34 cellular contexts compared by ENCODE assay signal in the genomic region with DNA sequence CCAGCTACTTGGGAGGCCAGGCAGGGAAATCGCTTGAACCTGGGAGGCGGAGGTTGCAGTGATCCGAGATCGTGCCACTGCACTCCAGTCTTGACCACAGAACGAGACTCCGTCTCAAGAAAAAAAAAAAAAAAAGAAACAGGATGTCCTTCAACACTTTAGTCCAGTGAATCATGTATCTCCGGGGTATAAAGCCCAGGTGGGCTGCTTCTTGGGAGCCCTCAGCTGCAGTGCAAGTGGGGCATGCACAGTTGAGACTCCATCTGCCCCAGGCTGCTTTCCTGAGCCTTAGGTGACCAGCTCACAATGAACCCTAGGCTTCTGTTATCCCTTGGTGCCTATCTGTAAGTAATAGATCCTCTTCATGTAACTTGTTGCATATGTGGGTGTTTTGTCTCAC. TPM values are rescaled to one million over a fixed set of nuclear protein-coding genes. Genes with fewer than 3 reads are reported as not detected.
"Had no signal": no experiment of that assay in that cellular context is flagged by ENCODE, and none has a peak within 500 bp of the region (broad histone marks: within the 10 kb centered on the region; RNA-seq: fewer than 3 reads in every experiment).

No MANE protein-coding gene starts in this region.

- DNase-seq: activated B cell treated with CpG ODN at 0.5 μM for 24 hours; activated CD4-positive, alpha-beta memory T cell treated with anti-CD3 and anti-CD28 coated beads for 36 hours; activated CD4-positive, alpha-beta T cell treated with anti-CD3 and anti-CD28 coated beads, Interleukin-2, amount 10 ng/mL, durations not matched to agents 24 days and 14 days; activated CD8-positive, alpha-beta memory T cell treated with anti-CD3 and anti-CD28 coated beads, Interleukin-2, amount 10 ng/mL, durations not matched to agents 7 days and 5 days; activated CD8-positive, alpha-beta memory T cell treated with anti-CD3 and anti-CD28 coated beads, Interleukin-2, amount 50 U/mL, for 4 hours; activated CD8-positive, alpha-beta T cell treated with anti-CD3 and anti-CD28 coated beads, Interleukin-2, amount 10 ng/mL, durations not matched to agents 7 days and 5 days; activated effector memory CD4-positive, alpha-beta T cell treated with anti-CD3 and anti-CD28 coated beads, Interleukin-2, amount 50 U/mL, for 16 hours; activated naive CD4-positive, alpha-beta T cell treated with anti-CD3 and anti-CD28 coated beads for 36 hours; activated naive CD8-positive, alpha-beta T cell treated with anti-CD3 and anti-CD28 coated beads for 36 hours; activated naive CD8-positive, alpha-beta T cell treated with anti-CD3 and anti-CD28 coated beads, Interleukin-2, amount 50 U/mL, for 24 hours; activated T-cell treated with anti-CD3 and anti-CD28 coated beads, Interleukin-2, amount 50 U/mL, for 1 hour; activated T-cell treated with anti-CD3 and anti-CD28 coated beads, Interleukin-2, amount 50 U/mL, for 48 hours; adrenal gland; amygdala; central memory CD4-positive, alpha-beta T cell; dorsolateral prefrontal cortex; effector memory CD4-positive, alpha-beta T cell; endodermal cell; foreskin fibroblast; head of caudate nucleus; T-helper 1 cell; T-helper 17 cell; T1000; WERI-Rb-1 had no signal

- H3K27me3 ChIP-seq: adrenal gland, ascending aorta, breast epithelium, cardiac muscle cell, dorsolateral prefrontal cortex had no signal

- H3K4me3 ChIP-seq: adrenal gland, ascending aorta, breast epithelium, cardiac muscle cell, coronary artery, dorsolateral prefrontal cortex had no signal

- ATAC-seq: activated CD4-positive, CD25-positive, alpha-beta regulatory T cell treated with anti-CD3 and anti-CD28 coated beads, Interleukin-2, amount 50 U/mL, for 24 hours; activated CD8-positive, alpha-beta memory T cell treated with anti-CD3 and anti-CD28 coated beads, Interleukin-2, amount 10 ng/mL, durations not matched to agents 7 days and 5 days; activated CD8-positive, alpha-beta T cell treated with anti-CD3 and anti-CD28 coated beads, Interleukin-2, amount 10 ng/mL, durations not matched to agents 7 days and 5 days; activated naive CD8-positive, alpha-beta T cell treated with anti-CD3 and anti-CD28 coated beads, Interleukin-2, amount 50 U/mL, for 24 hours; esophagus mucosa; T-helper 17 cell had no signal

- H3K36me3 ChIP-seq: adrenal gland, ascending aorta, breast epithelium, cardiac muscle cell, WERI-Rb-1 had no signal

- H3K27ac ChIP-seq: adrenal gland, ascending aorta, breast epithelium, cardiac muscle cell, coronary artery, dorsolateral prefrontal cortex, WERI-Rb-1 had no signal

- H3K4me1 ChIP-seq: adrenal gland, ascending aorta, breast epithelium had no signal

- FAIRE-seq: frontal cortex had no signal

- H3K9me3 ChIP-seq: adrenal gland had no signal

RNA-seq across cellular contexts. Expression of gene ADRA1D, which starts 46.6 kb away (rescaled TPM):
- total RNA-seq: activated B cell treated with CpG ODN at 0.5 μM for 24 hours; activated CD4-positive, alpha-beta memory T cell treated with anti-CD3 and anti-CD28 coated beads for 36 hours; activated CD4-positive, alpha-beta T cell treated with anti-CD3 and anti-CD28 coated beads, Interleukin-2, amount 10 ng/mL, durations not matched to agents 24 days and 14 days; activated CD8-positive, alpha-beta memory T cell treated with anti-CD3 and anti-CD28 coated beads for 36 hours; activated CD8-positive, alpha-beta memory T cell treated with anti-CD3 and anti-CD28 coated beads, Interleukin-2, amount 10 ng/mL, durations not matched to agents 7 days and 5 days; activated CD8-positive, alpha-beta T cell treated with anti-CD3 and anti-CD28 coated beads, Interleukin-2, amount 10 ng/mL, durations not matched to agents 7 days and 5 days; activated naive CD4-positive, alpha-beta T cell treated with anti-CD3 and anti-CD28 coated beads for 36 hours; activated naive CD8-positive, alpha-beta T cell treated with anti-CD3 and anti-CD28 coated beads for 36 hours; activated T-helper 1 cell treated with anti-CD3 and anti-CD28 coated beads, Interleukin-12 subunit alpha, Interleukin-12 subunit beta, Interleukin-2, Interleukin-4 antibody, amounts not matched to agents 30 ng/mL and 10 ng/mL and 1 ng/mL, durations not matched to agents 14 hours and 24 hours and 36 hours; activated T-helper 2 cell treated with anti-CD3 and anti-CD28 coated beads, Interferon-gamma antibody, Interleukin-2, Interleukin-4, amounts not matched to agents 10 μg/mL and 5 μg/mL and 100 μg/mL, durations not matched to agents 14 hours and 24 hours and 36 hours; endodermal cell; esophagus mucosa; T-helper 17 cell had no signal

RNA-seq across cellular contexts. Expression of gene SMOX, which starts 53.8 kb away (rescaled TPM):
- total RNA-seq: activated B cell treated with CpG ODN at 0.5 μM for 24 hours had no signal
